Comparison of ENCODE assay signal across 1 cellular context in the genomic region with DNA sequence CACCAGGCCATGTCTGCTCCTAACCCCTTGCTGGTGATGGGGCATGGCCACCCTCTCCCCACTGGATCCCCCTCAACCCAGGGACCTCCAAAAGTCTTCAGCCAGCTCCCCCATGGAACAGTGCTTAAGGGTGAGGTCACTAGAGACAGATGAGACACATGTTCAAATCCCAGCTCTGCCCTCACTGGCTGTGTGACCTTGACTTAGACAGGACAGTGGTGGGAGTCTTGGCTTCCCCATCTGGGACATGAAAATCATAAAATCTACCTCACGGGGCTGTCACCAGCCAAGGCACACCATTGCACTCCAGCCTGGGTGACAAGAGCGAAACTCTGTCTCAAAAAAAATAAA.
TF ChIP-seq lines count a peak whose summit lies in the region.

No MANE protein-coding gene starts in this region.

TF ChIP-seq in HCT116, 20 proteins besides CTCF, POLR2A, EP300 and RAD21 (continued from another document):
- TF ChIP-seq, protein P1, sequence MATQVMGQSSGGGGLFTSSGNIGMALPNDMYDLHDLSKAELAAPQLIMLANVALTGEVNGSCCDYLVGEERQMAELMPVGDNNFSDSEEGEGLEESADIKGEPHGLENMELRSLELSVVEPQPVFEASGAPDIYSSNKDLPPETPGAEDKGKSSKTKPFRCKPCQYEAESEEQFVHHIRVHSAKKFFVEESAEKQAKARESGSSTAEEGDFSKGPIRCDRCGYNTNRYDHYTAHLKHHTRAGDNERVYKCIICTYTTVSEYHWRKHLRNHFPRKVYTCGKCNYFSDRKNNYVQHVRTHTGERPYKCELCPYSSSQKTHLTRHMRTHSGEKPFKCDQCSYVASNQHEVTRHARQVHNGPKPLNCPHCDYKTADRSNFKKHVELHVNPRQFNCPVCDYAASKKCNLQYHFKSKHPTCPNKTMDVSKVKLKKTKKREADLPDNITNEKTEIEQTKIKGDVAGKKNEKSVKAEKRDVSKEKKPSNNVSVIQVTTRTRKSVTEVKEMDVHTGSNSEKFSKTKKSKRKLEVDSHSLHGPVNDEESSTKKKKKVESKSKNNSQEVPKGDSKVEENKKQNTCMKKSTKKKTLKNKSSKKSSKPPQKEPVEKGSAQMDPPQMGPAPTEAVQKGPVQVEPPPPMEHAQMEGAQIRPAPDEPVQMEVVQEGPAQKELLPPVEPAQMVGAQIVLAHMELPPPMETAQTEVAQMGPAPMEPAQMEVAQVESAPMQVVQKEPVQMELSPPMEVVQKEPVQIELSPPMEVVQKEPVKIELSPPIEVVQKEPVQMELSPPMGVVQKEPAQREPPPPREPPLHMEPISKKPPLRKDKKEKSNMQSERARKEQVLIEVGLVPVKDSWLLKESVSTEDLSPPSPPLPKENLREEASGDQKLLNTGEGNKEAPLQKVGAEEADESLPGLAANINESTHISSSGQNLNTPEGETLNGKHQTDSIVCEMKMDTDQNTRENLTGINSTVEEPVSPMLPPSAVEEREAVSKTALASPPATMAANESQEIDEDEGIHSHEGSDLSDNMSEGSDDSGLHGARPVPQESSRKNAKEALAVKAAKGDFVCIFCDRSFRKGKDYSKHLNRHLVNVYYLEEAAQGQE (IDR thresholded peaks at IDR 0.05; ENCODE audit: low read depth), result no peak
